Comparison of ENCODE assay signal across 2 cellular contexts in the genomic region with DNA sequence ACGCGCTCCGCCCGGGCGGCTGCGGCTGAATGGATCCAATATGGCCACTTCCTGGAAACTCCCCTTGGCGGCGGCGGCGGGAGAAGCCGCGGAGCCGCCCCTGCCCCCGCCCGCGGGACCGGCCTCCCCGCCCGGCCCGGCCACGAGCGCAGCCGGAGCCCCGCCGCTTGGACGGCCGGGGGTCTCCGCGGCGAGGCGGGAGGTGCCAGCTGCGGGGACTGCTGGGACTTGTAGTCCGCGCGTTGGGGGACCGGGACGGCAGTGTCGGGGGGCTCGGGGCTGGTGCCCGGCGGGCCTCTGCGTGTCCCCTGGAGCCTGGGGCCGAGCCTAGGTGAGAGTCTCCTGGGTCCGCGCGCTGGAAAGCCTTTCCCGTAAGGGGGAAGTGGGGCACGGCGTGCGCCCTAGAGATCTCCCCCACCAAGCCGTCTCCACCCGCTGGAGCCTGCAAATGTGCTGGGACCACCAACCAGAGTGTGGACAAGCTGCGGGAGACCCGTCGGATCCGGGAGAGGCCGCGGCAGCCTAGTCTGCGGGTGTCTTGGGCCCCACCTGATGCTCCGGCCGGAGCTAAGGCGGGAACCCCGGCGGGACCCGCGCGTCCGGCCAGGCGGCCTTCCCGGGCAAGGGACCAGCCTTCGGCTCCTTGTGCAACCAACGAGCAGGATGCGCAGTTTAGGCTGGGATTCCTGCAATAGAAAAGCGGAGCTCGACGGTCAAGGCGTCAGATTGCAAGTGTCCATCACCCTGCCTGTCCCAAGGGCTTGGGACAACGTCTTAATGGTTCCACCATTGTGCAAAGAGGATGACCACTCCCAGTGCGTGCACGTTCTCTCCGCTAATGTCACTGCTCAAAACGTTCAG.
A peak's percentile ranks its signal among the peaks of the same experiment; 100 is the strongest.
TF ChIP-seq lines count a peak whose summit lies in the region.

TSS of gene SEPTIN8 (minus strand) at position 31 of the 861 bp plus-strand sequence. CDS start 102 bp downstream, outside the sequence.

TF ChIP-seq in GM12891, 5 proteins besides CTCF, POLR2A, EP300 and RAD21:
- TF ChIP-seq POU2F2 (IDR thresholded peaks at IDR 0.05; ENCODE audit: low read depth, low read length), result no peak
- peak; percentile 64 for TF ChIP-seq PAX5 (IDR thresholded peaks at IDR 0.05; ENCODE audit: insufficient read depth, low read length, severe bottlenecking)
- no peak for TF ChIP-seq SPI1 (IDR thresholded peaks at IDR 0.05; ENCODE audit: low read depth, low read length)
- TF ChIP-seq TAF1 (IDR thresholded peaks at IDR 0.05; ENCODE audit: low read depth, low read length), result peak; percentile 23; the same call in 1 of the 2 replicates
- no peak for TF ChIP-seq POLR2AphosphoS5 (IDR thresholded peaks at IDR 0.05; ENCODE audit: low read depth, low read length)

TF ChIP-seq in HCT116, 20 proteins besides CTCF, POLR2A, EP300 and RAD21:
- TF ChIP-seq EGR1 (IDR thresholded peaks at IDR 0.05; ENCODE audit: low read depth) (no peak), SRF (IDR thresholded peaks at IDR 0.05; ENCODE audit: low read depth) (no peak), POLR2AphosphoS5 (IDR thresholded peaks at IDR 0.05; ENCODE audit: low read depth, low read length) (peak; percentile 76), CBX3 (IDR thresholded peaks at IDR 0.05; ENCODE audit: low read depth) (no peak), ZNF274 (IDR thresholded peaks at IDR 0.05; ENCODE audit: low read depth, low read length) (no peak), ZFX (IDR thresholded peaks at IDR 0.05) (0 out of 2 replicates have a peak, but pooled peaks have one; percentile 32), ELF1 (IDR thresholded peaks at IDR 0.05; ENCODE audit: borderline replicate concordance, low read depth) (no peak), EZH2 (IDR thresholded peaks at IDR 0.05) (no peak), YY1 (IDR thresholded peaks at IDR 0.05; ENCODE audit: extremely low read depth, insufficient replicate concordance, low read depth, low read length) (peak; percentile 73), FOSL1 (IDR thresholded peaks at IDR 0.05; ENCODE audit: low read depth) (no peak)
- TF ChIP-seq, protein P1, sequence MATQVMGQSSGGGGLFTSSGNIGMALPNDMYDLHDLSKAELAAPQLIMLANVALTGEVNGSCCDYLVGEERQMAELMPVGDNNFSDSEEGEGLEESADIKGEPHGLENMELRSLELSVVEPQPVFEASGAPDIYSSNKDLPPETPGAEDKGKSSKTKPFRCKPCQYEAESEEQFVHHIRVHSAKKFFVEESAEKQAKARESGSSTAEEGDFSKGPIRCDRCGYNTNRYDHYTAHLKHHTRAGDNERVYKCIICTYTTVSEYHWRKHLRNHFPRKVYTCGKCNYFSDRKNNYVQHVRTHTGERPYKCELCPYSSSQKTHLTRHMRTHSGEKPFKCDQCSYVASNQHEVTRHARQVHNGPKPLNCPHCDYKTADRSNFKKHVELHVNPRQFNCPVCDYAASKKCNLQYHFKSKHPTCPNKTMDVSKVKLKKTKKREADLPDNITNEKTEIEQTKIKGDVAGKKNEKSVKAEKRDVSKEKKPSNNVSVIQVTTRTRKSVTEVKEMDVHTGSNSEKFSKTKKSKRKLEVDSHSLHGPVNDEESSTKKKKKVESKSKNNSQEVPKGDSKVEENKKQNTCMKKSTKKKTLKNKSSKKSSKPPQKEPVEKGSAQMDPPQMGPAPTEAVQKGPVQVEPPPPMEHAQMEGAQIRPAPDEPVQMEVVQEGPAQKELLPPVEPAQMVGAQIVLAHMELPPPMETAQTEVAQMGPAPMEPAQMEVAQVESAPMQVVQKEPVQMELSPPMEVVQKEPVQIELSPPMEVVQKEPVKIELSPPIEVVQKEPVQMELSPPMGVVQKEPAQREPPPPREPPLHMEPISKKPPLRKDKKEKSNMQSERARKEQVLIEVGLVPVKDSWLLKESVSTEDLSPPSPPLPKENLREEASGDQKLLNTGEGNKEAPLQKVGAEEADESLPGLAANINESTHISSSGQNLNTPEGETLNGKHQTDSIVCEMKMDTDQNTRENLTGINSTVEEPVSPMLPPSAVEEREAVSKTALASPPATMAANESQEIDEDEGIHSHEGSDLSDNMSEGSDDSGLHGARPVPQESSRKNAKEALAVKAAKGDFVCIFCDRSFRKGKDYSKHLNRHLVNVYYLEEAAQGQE (IDR thresholded peaks at IDR 0.05; ENCODE audit: low read depth), result no peak
